8 cellular contexts compared by ENCODE assay signal in genomic region chr2:127064642-127065250, GRCh38. TPM values are rescaled to one million over a fixed set of nuclear protein-coding genes. Genes with fewer than 3 reads are reported as not detected.
DNase-seq lines count a peak whose midpoint lies in the region; ATAC-seq lines count a peak whose summit lies in the region.

No MANE protein-coding gene starts in this region.

- peak overlapping the region; percentile 91 for H2AK5ac ChIP-seq in neuronal stem cell (ENCODE audit: low read depth, low read length)

- H2BK5ac ChIP-seq in neuronal stem cell (ENCODE audit: low read length) = no peak overlapping the region

- peaks cover 12 to 19% of the 10 kb centered on the region in 2 donors for H3K4me1 ChIP-seq in neuronal stem cell (ENCODE audit: control insufficient read depth in 2 of 2, insufficient read depth in 1 of 2, low read depth in 1 of 2, low read length in 2 of 2)

- H3K27me3 ChIP-seq in neuronal stem cell (ENCODE audit: control insufficient read depth in 3 of 3, insufficient read depth in 3 of 3, low read depth in 1 of 3, low read length in 3 of 3) = no peaks in the 10 kb centered on the region

- no peak overlapping the region for H3K4me2 ChIP-seq in neuronal stem cell (ENCODE audit: insufficient read depth, low read length, poor library complexity, severe bottlenecking)

- DNase-seq in NOMO-1 treated with DMSO at 0.1 percent for 48 hours (lab: John Stamatoyannopoulos, UW; ENCODE audit: unreplicated experiment) = peak; percentile 90
- peak; percentile 74 for DNase-seq in activated T-cell treated with anti-CD3 and anti-CD28 coated beads for 24 hours (ENCODE audit: low read depth)
- peak; percentile 95 for DNase-seq in fibroblast of gingiva (ENCODE audit: low read depth)
- peak; percentile 52 for DNase-seq in neuronal stem cell (ENCODE audit: low spot score)
- DNase-seq in substantia nigra (lab: John Stamatoyannopoulos, UW) = peak in 20 of 49 donors; percentile 26 to 80 (median 54)
- no peak for DNase-seq in COR-L47 (lab: John Stamatoyannopoulos, UW)

- H3K9me3 ChIP-seq in neuronal stem cell (replicated peaks in 1 of 2; ENCODE audit: control insufficient read depth in 2 of 2, insufficient read depth in 1 of 2, low read depth in 1 of 2, low read length in 2 of 2) = no peaks in the 10 kb centered on the region

- peak overlapping the region; percentile 97 for H3K4ac ChIP-seq in neuronal stem cell (ENCODE audit: low read length)

- H3K4me3 ChIP-seq in neuronal stem cell (ENCODE audit: low read length in 2 of 2) = no peak overlapping the region

- H2BK15ac ChIP-seq in neuronal stem cell (ENCODE audit: low read length) = peak overlapping the region; percentile 95

- peaks cover 9 to 14% of the 10 kb centered on the region in 2 donors for H3K36me3 ChIP-seq in neuronal stem cell (replicated peaks in 1 of 2; ENCODE audit: control insufficient read depth in 2 of 2, insufficient read depth in 2 of 2, low read length in 2 of 2)

- peak overlapping the region; percentile 80 for H3K9ac ChIP-seq in neuronal stem cell (ENCODE audit: low read depth, low read length, poor library complexity)

- H3K27ac ChIP-seq in neuronal stem cell (replicated peaks; ENCODE audit: low read length) (peak overlapping the region; percentile 54), substantia nigra (ENCODE audit: low read depth, low read length, poor library complexity, severe bottlenecking) (peak overlapping the region; percentile 95)

- H2BK12ac ChIP-seq in neuronal stem cell (ENCODE audit: low read length) = peak overlapping the region; percentile 53

- peak overlapping the region; percentile 42 for H2BK120ac ChIP-seq in neuronal stem cell (ENCODE audit: low read depth, low read length)

- peaks cover 7% of the 10 kb centered on the region for H3K79me1 ChIP-seq in neuronal stem cell (ENCODE audit: low read depth, low read length)

- H4K8ac ChIP-seq in neuronal stem cell (ENCODE audit: low read depth, low read length) = peak overlapping the region; percentile 4

- ATAC-seq in GM18858 (IDR thresholded peaks at IDR 0.05; ENCODE audit: unreplicated experiment) = peak; percentile 92
- ATAC-seq in HG02885 (IDR thresholded peaks at IDR 0.05; ENCODE audit: poor library complexity, unreplicated experiment) = peak; percentile 89

- no CpG with 5 or more reads among the region's 17 CpGs for WGBS in neuronal stem cell (ENCODE audit: extremely low coverage in 2 of 2, insufficient read length in 2 of 2, insufficient replicate concordance in 1 of 2), 2 donors

- no peak overlapping the region for H4K91ac ChIP-seq in neuronal stem cell (ENCODE audit: low read depth, low read length, poor library complexity)

- H3K14ac ChIP-seq in neuronal stem cell (ENCODE audit: low read length) = peak overlapping the region; percentile 87

- H2AFZ ChIP-seq in neuronal stem cell (ENCODE audit: low read length) = peak overlapping the region; percentile 50

- H3K23ac ChIP-seq in neuronal stem cell (ENCODE audit: low read depth, low read length, poor library complexity) = peak overlapping the region; percentile 34

- H3K18ac ChIP-seq in neuronal stem cell (ENCODE audit: low read length) = peak overlapping the region; percentile 91

RNA-seq across cellular contexts. Expression of gene BIN1, which starts 42.2 kb away (rescaled TPM):
- 58.5 TPM for polyA plus RNA-seq in neuronal stem cell (2013, experiment 1 of 2)
- 59.1 TPM for polyA plus RNA-seq in neuronal stem cell (2013, experiment 2 of 2)
